ENCODE assay signal across 12 cellular contexts in the genomic region with DNA sequence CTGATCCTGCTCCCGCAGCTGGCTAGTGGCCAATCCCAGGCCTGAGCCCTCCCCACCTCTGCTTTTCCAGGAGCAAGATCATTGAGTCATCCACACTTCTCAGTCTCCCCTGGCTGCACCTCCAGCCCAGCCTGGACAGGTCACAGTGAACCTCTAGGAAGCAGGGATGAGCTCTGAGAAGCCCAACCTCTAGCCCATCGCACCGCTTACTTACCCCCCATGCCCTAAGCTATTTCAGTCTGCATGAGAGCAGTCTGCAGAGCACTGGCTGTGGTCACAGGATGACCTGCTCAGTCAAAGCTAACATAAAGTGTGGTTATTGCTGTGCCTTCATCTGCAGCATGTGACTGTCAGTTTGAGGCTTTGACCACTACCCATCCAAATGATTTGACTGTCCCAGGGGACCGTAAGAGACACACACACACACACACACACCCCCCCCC.
A peak's percentile ranks its signal among the peaks of the same experiment; 100 is the strongest.
DNase-seq lines count a peak whose midpoint lies in the region; ATAC-seq and TF ChIP-seq lines count a peak whose summit lies in the region.
"Had no signal": no experiment of that assay in that cellular context is flagged by ENCODE, and none has a peak within 500 bp of the region (broad histone marks: within the 10 kb centered on the region; RNA-seq: fewer than 3 reads in every experiment).

No MANE protein-coding gene starts in this region.

- peaks cover 28 to 37% of the 10 kb centered on the region in 2 donors for H3K4me1 ChIP-seq in gastrocnemius medialis
- no peaks in the 10 kb centered on the region for H3K4me1 ChIP-seq in CD8-positive, alpha-beta T cell (ENCODE audit: insufficient read depth, low read length)
- H3K4me1 ChIP-seq in osteoblast (ENCODE audit: insufficient read depth, low read length): no peaks in the 10 kb centered on the region

- in situ Hi-C loops in gastrocnemius medialis (cut with MboI; ENCODE audit: low sequenced_read_pairs in 4 of 4): loop anchor here in 3 of 4 donors (5.0 kb wide), 1 partner anchor 170 kb away; no protein-coding TSS in a partner anchor

- H4K20me1 ChIP-seq in osteoblast (ENCODE audit: insufficient read depth, low read length): no peaks in the 10 kb centered on the region

- intact Hi-C loops in gastrocnemius medialis (cut with DNase I; ENCODE audit: low total_unique reads): loop anchor here (2.0 to 5.0 kb wide), 2 partner anchors 13 to 55 kb away; no protein-coding TSS in a partner anchor
- intact Hi-C loops in CD8-positive, alpha-beta T cell (cut with DNase I, micrococcal nuclease): no loop called here

- H3K4me1 Mint-ChIP-seq in brain: peaks cover 39% of the 10 kb centered on the region
- H3K4me1 Mint-ChIP-seq in CD8-positive, alpha-beta T cell (ENCODE audit: low read depth): peaks cover 2% of the 10 kb centered on the region

- TF ChIP-seq CTCF in brain (conservative IDR thresholded peaks at IDR 0.05): no peak
- TF ChIP-seq CTCF in gastrocnemius medialis (IDR thresholded peaks at IDR 0.05 in 4 of 5, conservative IDR thresholded peaks at IDR 0.05 in 1 of 5): no peak
- no peak for TF ChIP-seq CTCF in CD8-positive, alpha-beta T cell (IDR thresholded peaks at IDR 0.05)
- TF ChIP-seq CTCF in osteoblast (IDR thresholded peaks at IDR 0.05; ENCODE audit: extremely low read depth, low read depth, low read length): no peak

- DNase-seq in gastrocnemius medialis: peak in 1 of 2 donors; percentile 40
- DNase-seq in 8988T: no peak
- no peak for DNase-seq in CD8-positive, alpha-beta T cell
- DNase-seq in globus pallidus (ENCODE audit: low spot score): no peak
- no peak for DNase-seq in osteoblast (ENCODE audit: insufficient read length, low spot score, missing footprints)
- DNase-seq: DMS 273 treated with DMSO at 0.1 percent for 48 hours, KG1, NCI-H774 had no signal

- H3K79me2 ChIP-seq in osteoblast (ENCODE audit: insufficient read depth, low read length): no peaks in the 10 kb centered on the region

- peaks cover 5% of the 10 kb centered on the region for H3K27me3 Mint-ChIP-seq in brain
- no peaks in the 10 kb centered on the region for H3K27me3 Mint-ChIP-seq in CD8-positive, alpha-beta T cell (ENCODE audit: low read depth)

- H3K36me3 ChIP-seq in gastrocnemius medialis (peaks cover 0 to 36% of the 10 kb centered on the region in 2 donors), osteoblast (ENCODE audit: insufficient read depth, low read length) (no peaks in the 10 kb centered on the region)
- no peaks in the 10 kb centered on the region for H3K36me3 ChIP-seq in CD8-positive, alpha-beta T cell (ENCODE audit: insufficient read depth, low read length)

- peaks cover 13% of the 10 kb centered on the region for H3K36me3 Mint-ChIP-seq in brain
- no peaks in the 10 kb centered on the region for H3K36me3 Mint-ChIP-seq in CD8-positive, alpha-beta T cell

- no peak overlapping the region for H3K4me2 ChIP-seq in osteoblast (ENCODE audit: insufficient read depth, low read length)

- CTCF ChIA-PET in CD8-positive, alpha-beta T cell (lab: Charles Lee): interaction anchor here (1.2 to 7.2 kb wide), 6 partner anchors 11 to 433 kb away, joined by 3 to 121 read pairs (median 9); no protein-coding TSS in a partner anchor

- no peak overlapping the region for H3K4me3 Mint-ChIP-seq in brain
- no peak overlapping the region for H3K4me3 Mint-ChIP-seq in CD8-positive, alpha-beta T cell

- no peak overlapping the region for H2AFZ ChIP-seq in osteoblast (ENCODE audit: low read length)

- POLR2A ChIA-PET in CD8-positive, alpha-beta T cell (lab: Charles Lee): no interaction called here

- ATAC-seq in GM18867 (IDR thresholded peaks at IDR 0.05; ENCODE audit: unreplicated experiment) (peak; percentile 76), HG02870 (IDR thresholded peaks at IDR 0.05; ENCODE audit: unreplicated experiment) (peak; percentile 84), gastrocnemius medialis (peak in 1 of 2 donors; percentile 26)
- ATAC-seq in CD8-positive, alpha-beta T cell: no peak

- peak overlapping the region in 3 of 5 experiments; percentile 12 to 62 (median 36) for H3K27ac Mint-ChIP-seq in brain
- H3K27ac Mint-ChIP-seq in CD8-positive, alpha-beta T cell: no peak overlapping the region

- H3K9me3 ChIP-seq in gastrocnemius medialis (no peaks in the 10 kb centered on the region), osteoblast (ENCODE audit: low read depth, low read length) (no peaks in the 10 kb centered on the region)
- no peaks in the 10 kb centered on the region for H3K9me3 ChIP-seq in CD8-positive, alpha-beta T cell (ENCODE audit: low read length)
- H3K9me3 ChIP-seq: suprapubic skin had no signal

- TF ChIP-seq POLR2A in gastrocnemius medialis (IDR thresholded peaks at IDR 0.05): no peak

- H3K27me3 ChIP-seq in gastrocnemius medialis (no peaks in the 10 kb centered on the region), osteoblast (ENCODE audit: insufficient read depth, low read length) (no peaks in the 10 kb centered on the region)
- H3K27me3 ChIP-seq in CD8-positive, alpha-beta T cell (ENCODE audit: insufficient read depth, low read length): no peaks in the 10 kb centered on the region
- H3K27me3 ChIP-seq: suprapubic skin had no signal

- H3K4me3 ChIP-seq in gastrocnemius medialis (no peak overlapping the region), osteoblast (ENCODE audit: insufficient read depth, low read length) (no peak overlapping the region)
- H3K4me3 ChIP-seq in CD8-positive, alpha-beta T cell (ENCODE audit: low read depth, low read length): no peak overlapping the region
- H3K4me3 ChIP-seq: suprapubic skin had no signal

- H3K27ac ChIP-seq in gastrocnemius medialis: peak overlapping the region; percentile 57 to 73 (median 66)
- no peak overlapping the region for H3K27ac ChIP-seq in CD8-positive, alpha-beta T cell (ENCODE audit: low read depth, low read length)
- no peak overlapping the region for H3K27ac ChIP-seq in osteoblast (ENCODE audit: low read depth, low read length)
- H3K27ac ChIP-seq: suprapubic skin had no signal

- no peaks in the 10 kb centered on the region for H3K9me3 Mint-ChIP-seq in brain
- no peaks in the 10 kb centered on the region for H3K9me3 Mint-ChIP-seq in CD8-positive, alpha-beta T cell

Comparison
In these comparisons a context has a peak if more than half of its experiments do, and no peak if none do; other contexts are left out.
1. H3K27ac ChIP-seq: peak in gastrocnemius medialis (4 of 4); none in CD8-positive, alpha-beta T cell (single experiment) and osteoblast (single experiment).